Comparison of ENCODE assay signal across 18 cellular contexts in the genomic region with DNA sequence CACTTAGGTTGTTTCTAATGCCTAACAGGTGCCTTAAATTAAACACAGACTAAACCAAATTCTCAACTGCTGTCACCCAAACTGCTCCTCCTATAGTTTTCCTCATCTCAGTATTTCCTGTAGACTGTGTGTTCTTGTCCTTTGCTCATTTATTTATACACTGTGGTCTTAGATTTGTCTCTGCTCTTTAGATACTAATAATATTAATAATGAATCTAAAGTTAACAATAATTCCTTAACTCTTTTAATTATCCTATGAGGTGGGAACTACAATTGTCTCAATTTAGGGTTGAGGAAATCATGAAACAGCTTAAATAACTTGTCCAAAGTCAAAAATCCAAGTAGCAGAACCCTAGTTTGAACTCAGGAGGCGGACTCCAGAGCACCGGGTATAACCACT.
"Had no signal": no experiment of that assay in that cellular context is flagged by ENCODE, and none has a peak within 500 bp of the region (broad histone marks: within the 10 kb centered on the region; RNA-seq: fewer than 3 reads in every experiment).

No MANE protein-coding gene starts in this region.

- H3K27me3 Mint-ChIP-seq: activated CD4-positive, alpha-beta memory T cell treated with anti-CD3 and anti-CD28 coated beads for 36 hours; activated CD4-positive, alpha-beta T cell treated with anti-CD3 and anti-CD28 coated beads for 36 hours; activated CD8-positive, alpha-beta memory T cell treated with anti-CD3 and anti-CD28 coated beads, Interleukin-2, amount 10 ng/mL, durations not matched to agents 7 days and 5 days; stimulated activated memory B cell treated with anti-CD40 and anti-IgM and Interleukin-4, amounts not matched to agents 10 μg/mL and 1 μg/mL and 100 μg/mL, for 72 hours had no signal

- DNase-seq: activated CD4-positive, alpha-beta memory T cell treated with anti-CD3 and anti-CD28 coated beads for 36 hours; activated CD4-positive, alpha-beta T cell treated with anti-CD3 and anti-CD28 coated beads for 36 hours; activated CD8-positive, alpha-beta memory T cell treated with anti-CD3 and anti-CD28 coated beads, Interleukin-2, amount 10 ng/mL, durations not matched to agents 7 days and 5 days; activated effector memory CD4-positive, alpha-beta T cell treated with anti-CD3 and anti-CD28 coated beads, Interleukin-2, amount 50 U/mL, for 16 hours; activated T-cell treated with anti-CD3 and anti-CD28 coated beads, Interleukin-2, amount 50 U/mL, for 4 hours; amygdala; endodermal cell; heart right ventricle; left colon; lower lobe of right lung; midbrain; retina; WERI-Rb-1 had no signal

- H3K4me1 ChIP-seq: breast epithelium, lower lobe of right lung had no signal

- H3K4me3 ChIP-seq: breast epithelium, gastroesophageal sphincter, heart right ventricle, lower lobe of right lung had no signal

- ATAC-seq: activated CD4-positive, alpha-beta T cell treated with anti-CD3 and anti-CD28 coated beads for 36 hours; activated CD8-positive, alpha-beta memory T cell treated with anti-CD3 and anti-CD28 coated beads, Interleukin-2, amount 10 ng/mL, durations not matched to agents 7 days and 5 days; activated naive CD4-positive, alpha-beta T cell treated with anti-CD3 and anti-CD28 coated beads, Interleukin-2, amount 50 U/mL, for 72 hours; activated T-cell treated with anti-CD3 and anti-CD28 coated beads, Interleukin-2, amount 50 U/mL, for 4 hours; gastroesophageal sphincter; heart right ventricle; left colon; lower lobe of right lung; stimulated activated memory B cell treated with anti-CD40 and anti-IgM and Interleukin-4, amounts not matched to agents 10 μg/mL and 1 μg/mL and 100 μg/mL, for 72 hours had no signal

- H3K27ac ChIP-seq: breast epithelium, gastroesophageal sphincter, heart right ventricle, lower lobe of right lung, WERI-Rb-1 had no signal

- H3K27me3 ChIP-seq: breast epithelium, gastroesophageal sphincter, heart right ventricle had no signal

- H3K27ac Mint-ChIP-seq: activated CD4-positive, alpha-beta memory T cell treated with anti-CD3 and anti-CD28 coated beads for 36 hours; activated CD4-positive, alpha-beta T cell treated with anti-CD3 and anti-CD28 coated beads for 36 hours; activated CD8-positive, alpha-beta memory T cell treated with anti-CD3 and anti-CD28 coated beads, Interleukin-2, amount 10 ng/mL, durations not matched to agents 7 days and 5 days; activated naive CD4-positive, alpha-beta T cell treated with anti-CD3 and anti-CD28 coated beads, Interleukin-2, amount 50 U/mL, for 72 hours; stimulated activated memory B cell treated with anti-CD40 and anti-IgM and Interleukin-4, amounts not matched to agents 10 μg/mL and 1 μg/mL and 100 μg/mL, for 72 hours; T-helper 1 cell treated with Interleukin-12 subunit alpha and Interleukin-12 subunit beta and Interleukin-4 antibody, amounts not matched to agents 30 μg/mL and 1 μg/mL, for 36 hours had no signal

- H3K36me3 ChIP-seq: breast epithelium had no signal

- H3K9me3 Mint-ChIP-seq: activated CD4-positive, alpha-beta memory T cell treated with anti-CD3 and anti-CD28 coated beads for 36 hours; activated naive CD4-positive, alpha-beta T cell treated with anti-CD3 and anti-CD28 coated beads, Interleukin-2, amount 50 U/mL, for 72 hours; activated T-cell treated with anti-CD3 and anti-CD28 coated beads, Interleukin-2, amount 50 U/mL, for 4 hours; endodermal cell; stimulated activated memory B cell treated with anti-CD40 and anti-IgM and Interleukin-4, amounts not matched to agents 10 μg/mL and 1 μg/mL and 100 μg/mL, for 72 hours; T-helper 1 cell treated with Interleukin-12 subunit alpha and Interleukin-12 subunit beta and Interleukin-4 antibody, amounts not matched to agents 30 μg/mL and 1 μg/mL, for 36 hours had no signal

- H3K4me3 Mint-ChIP-seq: activated CD4-positive, alpha-beta memory T cell treated with anti-CD3 and anti-CD28 coated beads for 36 hours; activated CD4-positive, alpha-beta T cell treated with anti-CD3 and anti-CD28 coated beads for 36 hours; activated CD8-positive, alpha-beta memory T cell treated with anti-CD3 and anti-CD28 coated beads, Interleukin-2, amount 10 ng/mL, durations not matched to agents 7 days and 5 days; activated T-cell treated with anti-CD3 and anti-CD28 coated beads, Interleukin-2, amount 50 U/mL, for 4 hours; endodermal cell; stimulated activated memory B cell treated with anti-CD40 and anti-IgM and Interleukin-4, amounts not matched to agents 10 μg/mL and 1 μg/mL and 100 μg/mL, for 72 hours; T-helper 1 cell treated with Interleukin-12 subunit alpha and Interleukin-12 subunit beta and Interleukin-4 antibody, amounts not matched to agents 30 μg/mL and 1 μg/mL, for 36 hours had no signal

- H3K4me1 Mint-ChIP-seq: activated CD4-positive, alpha-beta T cell treated with anti-CD3 and anti-CD28 coated beads for 36 hours; endodermal cell had no signal

- H3K9me3 ChIP-seq: breast epithelium, gastroesophageal sphincter, heart right ventricle, lower lobe of right lung had no signal
